ENCODE assay signal across 30 cellular contexts in genomic region chrX:23631136-23631535, GRCh38.
"Had no signal": no experiment of that assay in that cellular context is flagged by ENCODE, and none has a peak within 500 bp of the region (broad histone marks: within the 10 kb centered on the region; RNA-seq: fewer than 3 reads in every experiment).

No MANE protein-coding gene starts in this region.

- H3K9me3 ChIP-seq: esophagus muscularis mucosa, left lung, mucosa of descending colon, neutrophil, pancreas, right lobe of liver, suprapubic skin, transverse colon, upper lobe of right lung, uterus had no signal

- H3K9me3 Mint-ChIP-seq: mesothelial cell of epicardium; natural killer cell treated with Interleukin-12 subunit alpha and Interleukin-12 subunit beta and Interleukin-15 and Interleukin-18, amount 100 ng/mL, for 72 hours; neural crest cell; stimulated activated naive CD8-positive, alpha-beta T cell treated with anti-CD3 and anti-CD28 coated beads, Interleukin-15, amount 100 ng/mL, for 72 hours had no signal

- H3K27ac ChIP-seq: coronary artery, esophagus muscularis mucosa, left lung, neutrophil, pancreas, right lobe of liver, suprapubic skin, transverse colon, upper lobe of right lung, uterus had no signal

- H3K27me3 ChIP-seq: esophagus muscularis mucosa, left lung, neutrophil, right lobe of liver, suprapubic skin, transverse colon, upper lobe of right lung, uterus had no signal

- H3K36me3 Mint-ChIP-seq: mesothelial cell of epicardium; naive B cell; natural killer cell treated with Interleukin-12 subunit alpha and Interleukin-12 subunit beta and Interleukin-15 and Interleukin-18, amount 100 ng/mL, for 72 hours had no signal

- H3K4me1 Mint-ChIP-seq: mesothelial cell of epicardium; naive B cell; neural crest cell; stimulated activated naive CD8-positive, alpha-beta T cell treated with anti-CD3 and anti-CD28 coated beads, Interleukin-15, amount 100 ng/mL, for 72 hours had no signal

- DNase-seq: dermis blood vessel endothelial cell; effector memory CD4-positive, alpha-beta T cell; foreskin melanocyte; glutamatergic neuron; hypothalamus; kidney; left cardiac atrium; left lung; mesenchymal stem cell; mucosa of descending colon; naive B cell; pancreas; right lobe of liver; stimulated activated CD4-positive, alpha-beta T cell treated with anti-CD3 and anti-CD28 coated beads, Interleukin-12 subunit alpha, Interleukin-12 subunit beta, amount 100 ng/mL, for 4 hours; stimulated activated CD4-positive, alpha-beta T cell treated with anti-CD3 and anti-CD28 coated beads, Interleukin-1b, Interleukin-23, amount 100 ng/mL, for 48 hours; stimulated activated CD4-positive, alpha-beta T cell treated with anti-CD3 and anti-CD28 coated beads, Interleukin-4, amount 100 ng/mL, for 1 hour; stimulated activated CD8-positive, alpha-beta memory T cell treated with anti-CD3 and anti-CD28 coated beads, Interleukin-4, amount 100 ng/mL, for 48 hours; stimulated activated naive CD4-positive, alpha-beta T cell; stimulated activated naive CD8-positive, alpha-beta T cell treated with anti-CD3 and anti-CD28 coated beads, Interleukin-15, amount 100 ng/mL, for 72 hours; transverse colon; upper lobe of right lung; uterus had no signal

- H3K27ac Mint-ChIP-seq: mesothelial cell of epicardium; naive B cell; natural killer cell treated with Interleukin-12 subunit alpha and Interleukin-12 subunit beta and Interleukin-15 and Interleukin-18, amount 100 ng/mL, for 72 hours; stimulated activated naive CD8-positive, alpha-beta T cell treated with anti-CD3 and anti-CD28 coated beads, Interleukin-15, amount 100 ng/mL, for 72 hours had no signal

- H3K36me3 ChIP-seq: esophagus muscularis mucosa, left lung, neutrophil, pancreas, right lobe of liver, suprapubic skin, transverse colon, upper lobe of right lung, uterus had no signal

- H3K4me1 ChIP-seq: esophagus muscularis mucosa, left lung, pancreas, right lobe of liver, suprapubic skin, transverse colon, upper lobe of right lung, uterus had no signal

- H3K4me3 Mint-ChIP-seq: mesothelial cell of epicardium; naive B cell; natural killer cell treated with Interleukin-12 subunit alpha and Interleukin-12 subunit beta and Interleukin-15 and Interleukin-18, amount 100 ng/mL, for 72 hours; neural crest cell; stimulated activated naive CD8-positive, alpha-beta T cell treated with anti-CD3 and anti-CD28 coated beads, Interleukin-15, amount 100 ng/mL, for 72 hours had no signal

- H3K4me3 ChIP-seq: coronary artery, esophagus muscularis mucosa, left lung, mucosa of descending colon, pancreas, right lobe of liver, smooth muscle cell, suprapubic skin, transverse colon, upper lobe of right lung, uterus had no signal

- H3K27me3 Mint-ChIP-seq: stimulated activated naive CD8-positive, alpha-beta T cell treated with anti-CD3 and anti-CD28 coated beads, Interleukin-15, amount 100 ng/mL, for 72 hours had no signal
